32 cellular contexts compared by ENCODE assay signal in the genomic region with DNA sequence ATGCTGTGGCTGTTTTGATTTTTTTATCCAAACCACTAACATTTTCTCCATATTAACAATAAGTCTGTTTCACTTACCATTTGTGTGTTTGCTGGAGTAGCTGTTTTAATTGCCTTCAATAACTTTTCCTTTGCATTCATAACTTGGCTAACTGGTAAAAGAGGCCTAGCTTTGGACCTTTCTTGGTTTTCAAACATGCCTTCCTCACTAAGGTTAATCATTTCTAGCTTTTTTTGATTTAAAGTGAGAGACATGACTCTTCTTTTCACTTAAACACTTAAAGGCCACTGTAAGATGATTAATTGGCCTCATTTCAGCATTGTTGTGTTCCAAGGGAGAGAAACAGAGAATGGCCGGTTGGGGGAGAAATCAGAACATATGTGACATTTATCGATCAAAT. TPM values are rescaled to one million over a fixed set of nuclear protein-coding genes. Genes with fewer than 3 reads are reported as not detected.
"Had no signal": no experiment of that assay in that cellular context is flagged by ENCODE, and none has a peak within 500 bp of the region (broad histone marks: within the 10 kb centered on the region; RNA-seq: fewer than 3 reads in every experiment).

No MANE protein-coding gene starts in this region.

- FAIRE-seq: urothelium cell line had no signal

- ATAC-seq: stimulated activated memory B cell treated with anti-CD40 and anti-IgM and Interleukin-4, amounts not matched to agents 10 μg/mL and 1 μg/mL and 100 μg/mL, for 72 hours; stimulated activated naive B cell treated with anti-CD40 and anti-IgM and Interleukin-4, amounts not matched to agents 10 μg/mL and 1 μg/mL and 100 μg/mL, for 72 hours; stimulated activated naive CD8-positive, alpha-beta T cell treated with anti-CD3 and anti-CD28 coated beads, Interleukin-15, amount 100 ng/mL, for 72 hours; stimulated activated naive CD8-positive, alpha-beta T cell treated with anti-CD3 and anti-CD28 coated beads, Interleukin-15, Interleukin-2, amounts not matched to agents 100 U/mL and 50 U/mL, for 24 hours; upper lobe of right lung had no signal

- H3K4me1 Mint-ChIP-seq: stimulated activated memory B cell treated with anti-CD40 and anti-IgM and Interleukin-4, amounts not matched to agents 10 μg/mL and 1 μg/mL and 100 μg/mL, for 72 hours; stimulated activated naive CD8-positive, alpha-beta T cell treated with anti-CD3 and anti-CD28 coated beads, Interleukin-15, amount 100 ng/mL, for 72 hours had no signal

- H3K4me1 ChIP-seq: stomach, testis, thyroid gland, tibial artery, tibial nerve, upper lobe of left lung, upper lobe of right lung, uterus, vagina had no signal

- H3K9me3 Mint-ChIP-seq: stimulated activated naive CD8-positive, alpha-beta T cell treated with anti-CD3 and anti-CD28 coated beads, Interleukin-15, amount 100 ng/mL, for 72 hours; stimulated activated naive CD8-positive, alpha-beta T cell treated with anti-CD3 and anti-CD28 coated beads, Interleukin-15, Interleukin-2, amounts not matched to agents 100 ng/mL and 50 ng/mL, for 24 hours; type B pancreatic cell had no signal

- H3K27ac Mint-ChIP-seq: stimulated activated memory B cell treated with anti-CD40 and anti-IgM and Interleukin-4, amounts not matched to agents 10 μg/mL and 1 μg/mL and 100 μg/mL, for 72 hours; stimulated activated naive B cell treated with anti-CD40 and anti-IgM and Interleukin-4, amounts not matched to agents 10 μg/mL and 1 μg/mL and 100 μg/mL, for 72 hours; stimulated activated naive CD8-positive, alpha-beta T cell treated with anti-CD3 and anti-CD28 coated beads, Interleukin-15, amount 100 ng/mL, for 72 hours; stimulated activated naive CD8-positive, alpha-beta T cell treated with anti-CD3 and anti-CD28 coated beads, Interleukin-15, Interleukin-2, amounts not matched to agents 100 ng/mL and 50 ng/mL, for 24 hours; type B pancreatic cell had no signal

- DNase-seq: stimulated activated CD4-positive, alpha-beta T cell treated with anti-CD3 and anti-CD28 coated beads, Interleukin-2, amount 100 ng/mL, for 48 hours; stimulated activated CD4-positive, alpha-beta T cell treated with anti-CD3 and anti-CD28 coated beads, Interleukin-4, amount 100 ng/mL, for 1 hour; stimulated activated CD4-positive, alpha-beta T cell treated with anti-CD3 and anti-CD28 coated beads, Interleukin-4, amount 100 ng/mL, for 24 hours; stimulated activated CD4-positive, alpha-beta T cell treated with anti-CD3 and anti-CD28 coated beads, Interleukin-4, amount 100 ng/mL, for 4 hours; stimulated activated CD8-positive, alpha-beta memory T cell treated with anti-CD3 and anti-CD28 coated beads, Interleukin-4, amount 100 ng/mL, for 48 hours; stimulated activated naive B cell treated with anti-CD40 and anti-IgM and Interleukin-4, amounts not matched to agents 10 μg/mL and 1 μg/mL and 100 μg/mL, for 72 hours; stimulated activated naive CD4-positive, alpha-beta T cell; stimulated activated naive CD4-positive, alpha-beta T cell treated with Interleukin-2 at 50 U/mL for 16 hours; stimulated activated naive CD8-positive, alpha-beta T cell treated with anti-CD3 and anti-CD28 coated beads, Interleukin-15, amount 100 ng/mL, for 72 hours; stimulated activated naive CD8-positive, alpha-beta T cell treated with anti-CD3 and anti-CD28 coated beads, Interleukin-15, Interleukin-2, amounts not matched to agents 100 U/mL and 50 U/mL, for 24 hours; stomach; substantia nigra; testis; thyroid gland; tibial artery; transverse colon; trophoblast cell; upper lobe of left lung; upper lobe of right lung; uterus had no signal

- H3K36me3 Mint-ChIP-seq: stimulated activated memory B cell treated with anti-CD40 and anti-IgM and Interleukin-4, amounts not matched to agents 10 μg/mL and 1 μg/mL and 100 μg/mL, for 72 hours; type B pancreatic cell had no signal

- H3K9me3 ChIP-seq: suprapubic skin, testis, thoracic aorta, thyroid gland, tibial artery, tibial nerve, transverse colon, upper lobe of left lung, upper lobe of right lung, uterus, vagina had no signal

- H3K4me3 ChIP-seq: stomach, suprapubic skin, testis, thoracic aorta, thyroid gland, tibial artery, tibial nerve, transverse colon, upper lobe of left lung, upper lobe of right lung, uterus, vagina had no signal

- H3K36me3 ChIP-seq: stomach, suprapubic skin, thoracic aorta, thyroid gland, tibial artery, tibial nerve, transverse colon, upper lobe of left lung, upper lobe of right lung, uterus, vagina had no signal

- H3K27me3 ChIP-seq: testis, thyroid gland, upper lobe of left lung, upper lobe of right lung, uterus, vagina had no signal

- H3K27ac ChIP-seq: stomach, suprapubic skin, testis, thoracic aorta, thyroid gland, tibial artery, tibial nerve, transverse colon, upper lobe of left lung, upper lobe of right lung, uterus, vagina had no signal

- H3K4me3 Mint-ChIP-seq: stimulated activated memory B cell treated with anti-CD40 and anti-IgM and Interleukin-4, amounts not matched to agents 10 μg/mL and 1 μg/mL and 100 μg/mL, for 72 hours; stimulated activated naive B cell treated with anti-CD40 and anti-IgM and Interleukin-4, amounts not matched to agents 10 μg/mL and 1 μg/mL and 100 μg/mL, for 72 hours; stimulated activated naive CD8-positive, alpha-beta T cell treated with anti-CD3 and anti-CD28 coated beads, Interleukin-15, amount 100 ng/mL, for 72 hours; stimulated activated naive CD8-positive, alpha-beta T cell treated with anti-CD3 and anti-CD28 coated beads, Interleukin-15, Interleukin-2, amounts not matched to agents 100 ng/mL and 50 ng/mL, for 24 hours; type B pancreatic cell had no signal

RNA-seq across cellular contexts. Expression of a gene that starts 2.9 kb away (rescaled TPM):
- total RNA-seq: stomach, subcutaneous adipose tissue, temporal lobe, testis, thoracic aorta, thyroid gland, tibial nerve, ureter, urinary bladder, uterus had no signal
- polyA plus RNA-seq: urinary bladder had no signal

RNA-seq across cellular contexts. Expression of a gene that starts 6.4 kb away (rescaled TPM):
- total RNA-seq: stomach, subcutaneous adipose tissue, temporal lobe, thoracic aorta, thyroid gland, tibial nerve, transverse colon, uterus had no signal

RNA-seq across cellular contexts. Expression of a gene that starts 20.5 kb away (rescaled TPM):
- total RNA-seq: stomach, subcutaneous adipose tissue, thoracic aorta, vagina had no signal

RNA-seq across cellular contexts. Expression of a gene that starts 53.3 kb away (rescaled TPM):
- total RNA-seq: subcutaneous adipose tissue, temporal lobe, thoracic aorta, thyroid gland, tibial nerve, urinary bladder, uterus had no signal
- polyA plus RNA-seq: urinary bladder had no signal
